ENCODE assay signal across 20 cellular contexts in genomic region chr12:95538656-95539055, GRCh38. TPM values are rescaled to one million over a fixed set of nuclear protein-coding genes. Genes with fewer than 3 reads are reported as not detected.
DNase-seq lines count a peak whose midpoint lies in the region; ATAC-seq and TF ChIP-seq lines count a peak whose summit lies in the region.
"Had no signal": no experiment of that assay in that cellular context is flagged by ENCODE, and none has a peak within 500 bp of the region (broad histone marks: within the 10 kb centered on the region; RNA-seq: fewer than 3 reads in every experiment).

No MANE protein-coding gene starts in this region.

- peak overlapping the region; percentile 73 for H3K18ac ChIP-seq in IMR-90 (ENCODE audit: low read depth, low read length)
- H3K18ac ChIP-seq in neuronal stem cell (ENCODE audit: low read length), result no peak overlapping the region

- H4K5ac ChIP-seq in IMR-90 (ENCODE audit: low read depth, low read length), result 0 out of 2 replicates have a peak overlapping the region, but pooled peaks have one; percentile 31

- H3K27ac ChIP-seq in IMR-90 (ENCODE audit: insufficient read depth, low read length) (no peak overlapping the region), neuronal stem cell (replicated peaks; ENCODE audit: low read length) (no peak overlapping the region), transverse colon (no peak overlapping the region)
- H3K27ac ChIP-seq: GM23248 had no signal

- H2BK5ac ChIP-seq in IMR-90 (ENCODE audit: low read depth, low read length, poor library complexity, severe bottlenecking), result no peak overlapping the region
- H2BK5ac ChIP-seq in neuronal stem cell (ENCODE audit: low read length), result no peak overlapping the region

- in situ Hi-C loops in IMR-90 (cut with MboI; ENCODE audit: low sequenced_read_pairs), result no loop called here
- in situ Hi-C loops in transverse colon (cut with MboI; ENCODE audit: low pct_ligation_motif_present in 1 of 4, low pct_unique_long_range_greater_than_20kb in 1 of 4, low sequenced_read_pairs in 3 of 4), result loop anchor here (10.0 kb wide), 2 partner anchors 414 to 424 kb away; no protein-coding TSS in a partner anchor

- DNase-seq in NCI-H82 (lab: John Stamatoyannopoulos, UW) (peak; percentile 39), NCI-H82 treated with DMSO at 0.1 percent for 48 hours (lab: John Stamatoyannopoulos, UW; ENCODE audit: unreplicated experiment) (no peak), IMR-90 (no peak), neuronal stem cell (ENCODE audit: low spot score) (no peak), kidney glomerular epithelial cell (lab: John Stamatoyannopoulos, UW) (no peak), transverse colon (no peak)
- DNase-seq: GM23248, KG1, NCI-H1092 treated with DMSO at 0.1 percent for 48 hours, NCI-H1436 treated with DMSO at 0.1 percent for 48 hours, NCI-H1930, NCI-H226, NCI-H510A treated with DMSO at 0.1 percent for 48 hours, NCI-H748 treated with DMSO at 0.1 percent for 48 hours had no signal

- no TSS peak for BruUV-seq in IMR-90 (replicated peaks; lab: Mats Ljungman, UMichigan)

- CTCF ChIA-PET in IMR-90 (lab: Yijun Ruan, JAX), result interaction anchor here (0.6 to 0.8 kb wide), 3 partner anchors 217 to 455 kb away, joined by 3 read pairs; no protein-coding TSS in a partner anchor

- POLR2A ChIA-PET in IMR-90 (lab: Charles Lee; ENCODE audit: unreplicated experiment), result interaction anchor here (0.6 to 0.7 kb wide), 2 partner anchors 63 to 123 kb away, joined by 6 read pairs; no protein-coding TSS in a partner anchor

- H2AK5ac ChIP-seq in IMR-90 (ENCODE audit: low read depth, low read length), result no peak overlapping the region
- no peak overlapping the region for H2AK5ac ChIP-seq in neuronal stem cell (ENCODE audit: low read depth, low read length)

- H4K8ac ChIP-seq in IMR-90 (ENCODE audit: low read depth in 2 of 2, low read length in 2 of 2) (no peak overlapping the region), neuronal stem cell (ENCODE audit: low read depth, low read length) (no peak overlapping the region)

- H2BK20ac ChIP-seq in IMR-90 (ENCODE audit: low read depth, low read length), result no peak overlapping the region

- WGBS in IMR-90 (ENCODE audit: extremely low coverage in 2 of 2, insufficient read length in 1 of 2), 2 experiments, result no CpG with 5 or more reads among the region's 5 CpGs
- WGBS in neuronal stem cell (ENCODE audit: extremely low coverage in 2 of 2, insufficient read length in 2 of 2, insufficient replicate concordance in 1 of 2), 2 donors, result no CpG with 5 or more reads among the region's 5 CpGs
- 69 to 73% methylated on average over 5 of the region's 5 CpGs for WGBS in transverse colon (ENCODE audit: low coverage in 1 of 2), 2 donors

- ATAC-seq in IMR-90 (ENCODE audit: low read depth) (no peak), GM18858 (IDR thresholded peaks at IDR 0.05; ENCODE audit: unreplicated experiment) (no peak)
- ATAC-seq: GM12878, Panc1, SK-N-SH treated with all-trans-retinoic acid at 6 μM for 48 hours had no signal

- H2BK120ac ChIP-seq in IMR-90 (ENCODE audit: low read depth, low read length), result no peak overlapping the region
- no peak overlapping the region for H2BK120ac ChIP-seq in neuronal stem cell (ENCODE audit: low read depth, low read length)

- H3K79me1 ChIP-seq in IMR-90 (ENCODE audit: low read depth in 1 of 2, low read length in 2 of 2) (peaks cover 40% of the 10 kb centered on the region in 2 experiments), neuronal stem cell (ENCODE audit: low read depth, low read length) (peaks cover 7% of the 10 kb centered on the region)

- H3K4me2 ChIP-seq in IMR-90 (ENCODE audit: low read depth, low read length) (no peak overlapping the region), neuronal stem cell (ENCODE audit: insufficient read depth, low read length, poor library complexity, severe bottlenecking) (peak overlapping the region; percentile 18)

- H3K9me3 ChIP-seq in IMR-90 (ENCODE audit: control insufficient read depth, insufficient read depth, low read length), result no peaks in the 10 kb centered on the region
- no peaks in the 10 kb centered on the region for H3K9me3 ChIP-seq in iPS-15b (ENCODE audit: control insufficient read depth, insufficient read depth, low read length)
- H3K9me3 ChIP-seq in neuronal stem cell (replicated peaks in 1 of 2; ENCODE audit: control insufficient read depth in 2 of 2, insufficient read depth in 1 of 2, low read depth in 1 of 2, low read length in 2 of 2), result no peaks in the 10 kb centered on the region
- H3K9me3 ChIP-seq in transverse colon, result no peaks in the 10 kb centered on the region

- H3K4me3 ChIP-seq in IMR-90 (ENCODE audit: insufficient read depth, low read depth, low read length) (no peak overlapping the region), iPS-15b (ENCODE audit: low read depth, low read length) (peak overlapping the region; percentile 23), neuronal stem cell (ENCODE audit: low read length in 2 of 2) (no peak overlapping the region), transverse colon (no peak overlapping the region)
- H3K4me3 ChIP-seq: GM12878, GM23248 had no signal

- no peaks in the 10 kb centered on the region for H3K36me3 ChIP-seq in IMR-90 (ENCODE audit: control insufficient read depth, insufficient read depth, low read length)
- peaks cover 5% of the 10 kb centered on the region for H3K36me3 ChIP-seq in iPS-15b (ENCODE audit: control insufficient read depth, insufficient read depth, low read length)
- H3K36me3 ChIP-seq in neuronal stem cell (replicated peaks in 1 of 2; ENCODE audit: control insufficient read depth in 2 of 2, insufficient read depth in 2 of 2, low read length in 2 of 2), result peaks cover 0 to 6% of the 10 kb centered on the region in 2 donors
- no peaks in the 10 kb centered on the region for H3K36me3 ChIP-seq in transverse colon

- dilution Hi-C loops in IMR-90 (cut with HindIII; ENCODE audit: low sequenced_read_pairs, unreplicated experiment), result no loop called here

- peak overlapping the region; percentile 15; the same call in 1 of the 2 replicates for H4K91ac ChIP-seq in IMR-90 (ENCODE audit: insufficient read depth, low read depth, low read length)
- no peak overlapping the region for H4K91ac ChIP-seq in neuronal stem cell (ENCODE audit: low read depth, low read length, poor library complexity)

- H2AFZ ChIP-seq in IMR-90 (replicated peaks; ENCODE audit: low read length, poor library complexity) (no peak overlapping the region), neuronal stem cell (ENCODE audit: low read length) (no peak overlapping the region)
- H2AFZ ChIP-seq: GM23248 had no signal

- no peak overlapping the region for H2BK12ac ChIP-seq in neuronal stem cell (ENCODE audit: low read length)

- intact Hi-C loops in IMR-90 (cut with micrococcal nuclease), result no loop called here
- intact Hi-C loops in transverse colon (cut with DNase I; ENCODE audit: low total_unique reads), result loop anchor here (5.0 to 10.0 kb wide), 2 partner anchors 424 to 461 kb away; no protein-coding TSS in a partner anchor

- H3K23ac ChIP-seq in IMR-90 (ENCODE audit: low read depth, low read length) (0 out of 2 replicates have a peak overlapping the region, but pooled peaks have one; percentile 32), neuronal stem cell (ENCODE audit: low read depth, low read length, poor library complexity) (no peak overlapping the region)

- TF ChIP-seq POLR2A in IMR-90 (IDR thresholded peaks at IDR 0.05; ENCODE audit: low read depth, low read length) (no peak), transverse colon (IDR thresholded peaks at IDR 0.05) (no peak)

- H2BK15ac ChIP-seq in IMR-90 (ENCODE audit: low read depth, low read length) (no peak overlapping the region), neuronal stem cell (ENCODE audit: low read length) (no peak overlapping the region)

- peaks cover 5% of the 10 kb centered on the region; the same call in 1 of the 2 replicates for H4K20me1 ChIP-seq in IMR-90 (ENCODE audit: insufficient read depth, low read length)

- TF ChIP-seq EP300 in transverse colon (IDR thresholded peaks at IDR 0.05; ENCODE audit: low read depth), result no peak

- H3K9ac ChIP-seq in IMR-90 (ENCODE audit: low read depth, low read length) (no peak overlapping the region; the same call in 1 of the 2 replicates), iPS-15b (ENCODE audit: low read depth, low read length) (no peak overlapping the region), neuronal stem cell (ENCODE audit: low read depth, low read length, poor library complexity) (no peak overlapping the region)
- H3K9ac ChIP-seq: GM23248 had no signal

- no peak overlapping the region for H3K14ac ChIP-seq in IMR-90 (replicated peaks; ENCODE audit: low read depth, low read length)
- no peak overlapping the region for H3K14ac ChIP-seq in neuronal stem cell (ENCODE audit: low read length)

- H3K9me1 ChIP-seq in IMR-90 (ENCODE audit: insufficient read depth, low read length), result peaks cover 6% of the 10 kb centered on the region; the same call in 1 of the 2 replicates

- no peak overlapping the region for H2AK9ac ChIP-seq in IMR-90 (replicated peaks; ENCODE audit: low read depth, low read length, poor library complexity)

- no peak for TF ChIP-seq RAD21 in IMR-90 (IDR thresholded peaks at IDR 0.05; ENCODE audit: low read length)

- TF ChIP-seq CTCF in IMR-90 (conservative IDR thresholded peaks at IDR 0.05; ENCODE audit: low read depth, low read length) (no peak), transverse colon (IDR thresholded peaks at IDR 0.05) (no peak)

- H3K27me3 ChIP-seq in IMR-90 (ENCODE audit: control insufficient read depth, insufficient read depth, low read length), result no peaks in the 10 kb centered on the region
- H3K27me3 ChIP-seq in iPS-15b (ENCODE audit: control insufficient read depth, insufficient read depth, low read length), result no peaks in the 10 kb centered on the region
- H3K27me3 ChIP-seq in neuronal stem cell (ENCODE audit: control insufficient read depth in 3 of 3, insufficient read depth in 3 of 3, low read depth in 1 of 3, low read length in 3 of 3), result peaks cover 0 to 8% (median 0%) of the 10 kb centered on the region in 3 experiments
- H3K27me3 ChIP-seq in transverse colon, result no peaks in the 10 kb centered on the region

- peaks cover 15% of the 10 kb centered on the region for H3K4me1 ChIP-seq in IMR-90 (ENCODE audit: control insufficient read depth, insufficient read depth, low read length)
- peaks cover 19% of the 10 kb centered on the region for H3K4me1 ChIP-seq in iPS-15b (ENCODE audit: control insufficient read depth, insufficient read depth, low read length)
- H3K4me1 ChIP-seq in neuronal stem cell (ENCODE audit: control insufficient read depth in 2 of 2, insufficient read depth in 1 of 2, low read depth in 1 of 2, low read length in 2 of 2), result peaks cover 0 to 4% of the 10 kb centered on the region in 2 donors
- peaks cover 0 to 18% (median 0%) of the 10 kb centered on the region in 4 donors for H3K4me1 ChIP-seq in transverse colon

- H3K4ac ChIP-seq in IMR-90 (ENCODE audit: low read depth, low read length), result peak overlapping the region; percentile 3
- no peak overlapping the region for H3K4ac ChIP-seq in neuronal stem cell (ENCODE audit: low read length)

- H3K56ac ChIP-seq in IMR-90 (ENCODE audit: extremely low read depth, insufficient read depth, low read length), result no peak overlapping the region

RNA-seq across cellular contexts. Expression of gene USP44, which starts 12.6 kb away (rescaled TPM):
- total RNA-seq in IMR-90 (2012; rRNA removed) (33.5 and 40.3 TPM in 2 replicates), transverse colon (1 to 10 TPM in 1 of 4 donors, under 1 TPM in 1, not detected in 2; 0.41 to 1.9 TPM)
- polyA plus RNA-seq in IMR-90 (2012; rRNA removed), result 10.3 and 13.0 TPM in 2 replicates
- 5.0 and 5.1 TPM in 2 replicates for polyA plus RNA-seq in IMR-90 (2012; cell fraction: cytosol; rRNA removed)
- polyA plus RNA-seq in IMR-90 (2012; cell fraction: nucleus; rRNA removed; ENCODE audit: low replicate concordance), result 6.5 and 43.3 TPM in 2 replicates
- polyA plus RNA-seq in neuronal stem cell (2013, experiment 1 of 2), result 74.0 TPM
- polyA plus RNA-seq in neuronal stem cell (2013, experiment 2 of 2), result 77.3 TPM
- total RNA-seq: A172 had no signal

Comparison
In these comparisons a context has a peak if more than half of its experiments do, and no peak if none do; other contexts are left out.
1. RNA of gene USP44, which starts 12.6 kb away (total RNA-seq): 33.5 to 40.3 TPM in IMR-90; 0.41 to 1.9 TPM in transverse colon; every median in the first group is over 10 times any median in the second.